Comparison of ENCODE assay signal across 16 cellular contexts in genomic region chr17:1008008-1008761, GRCh38. TPM values are rescaled to one million over a fixed set of nuclear protein-coding genes. Genes with fewer than 3 reads are reported as not detected.
DNase-seq lines count a peak whose midpoint lies in the region; ATAC-seq and TF ChIP-seq lines count a peak whose summit lies in the region.
"Had no signal": no experiment of that assay in that cellular context is flagged by ENCODE, and none has a peak within 500 bp of the region (broad histone marks: within the 10 kb centered on the region; RNA-seq: fewer than 3 reads in every experiment).

No MANE protein-coding gene starts in this region.

- no peaks in the 10 kb centered on the region for H3K36me3 Mint-ChIP-seq in activated naive CD8-positive, alpha-beta T cell treated with anti-CD3 and anti-CD28 coated beads for 36 hours

- H3K4me3 Mint-ChIP-seq in activated naive CD8-positive, alpha-beta T cell treated with anti-CD3 and anti-CD28 coated beads for 36 hours = no peak overlapping the region
- H3K4me3 Mint-ChIP-seq: brain, mesothelial cell of epicardium had no signal

- no peaks in the 10 kb centered on the region for H3K27me3 ChIP-seq in esophagus (ENCODE audit: control insufficient read depth in 1 of 2, insufficient read depth in 2 of 2, low read length in 2 of 2)
- H3K27me3 ChIP-seq in stomach = no peaks in the 10 kb centered on the region

- DNase-seq in medulla oblongata (ENCODE audit: extremely low spot score) = peak; percentile 46
- DNase-seq in stomach = no peak
- DNase-seq in activated naive CD8-positive, alpha-beta T cell treated with anti-CD3 and anti-CD28 coated beads for 36 hours = no peak
- no peak for DNase-seq in GM19238 (ENCODE audit: insufficient read length, low spot score)
- no peak for DNase-seq in HuH-7 (ENCODE audit: low spot score)
- DNase-seq: activated gamma-delta T cell treated with Interleukin-2 at 50 U/mL for 16 hours; effector CD8-positive, alpha-beta T cell; KG1; NCI-H1436 treated with DMSO at 0.1 percent for 48 hours; NCI-H446 treated with DMSO at 0.1 percent for 48 hours had no signal

- no peak overlapping the region for H3K27ac Mint-ChIP-seq in activated naive CD8-positive, alpha-beta T cell treated with anti-CD3 and anti-CD28 coated beads for 36 hours
- H3K27ac Mint-ChIP-seq: mesothelial cell of epicardium had no signal

- H3K27me3 Mint-ChIP-seq in activated naive CD8-positive, alpha-beta T cell treated with anti-CD3 and anti-CD28 coated beads for 36 hours = no peaks in the 10 kb centered on the region

- H3K4me1 Mint-ChIP-seq in activated naive CD8-positive, alpha-beta T cell treated with anti-CD3 and anti-CD28 coated beads for 36 hours = peaks cover 12% of the 10 kb centered on the region

- ATAC-seq in GM21367 (IDR thresholded peaks at IDR 0.05; ENCODE audit: unreplicated experiment) = no peak

- TF ChIP-seq CTCF in C4-2B (conservative IDR thresholded peaks at IDR 0.05) (no peak), stomach (IDR thresholded peaks at IDR 0.05) (no peak)

- H3K4me1 ChIP-seq in esophagus (ENCODE audit: control insufficient read depth in 2 of 2, insufficient read depth in 2 of 2, low read length in 1 of 2) = peaks cover 4 to 28% of the 10 kb centered on the region in 2 donors
- H3K4me1 ChIP-seq in stomach = peaks cover 34 to 65% (median 53%) of the 10 kb centered on the region in 4 donors
- H3K4me1 ChIP-seq: parathyroid adenoma had no signal

- TF ChIP-seq POLR2A in stomach (IDR thresholded peaks at IDR 0.05) = no peak

- TF ChIP-seq EP300 in stomach (IDR thresholded peaks at IDR 0.05) = no peak

- H3K4me3 ChIP-seq in esophagus (ENCODE audit: low read depth in 1 of 2, low read length in 2 of 2) (no peak overlapping the region), stomach (no peak overlapping the region)

- H3K36me3 ChIP-seq in esophagus (ENCODE audit: control insufficient read depth in 2 of 2, insufficient read depth in 2 of 2, low read length in 1 of 2) = peaks cover 23 to 69% of the 10 kb centered on the region in 2 donors
- peaks cover 47 to 97% (median 93%) of the 10 kb centered on the region in 4 donors for H3K36me3 ChIP-seq in stomach

- 0 out of 2 replicates have a peak overlapping the region, but pooled peaks have one; percentile 88 for H3K27ac ChIP-seq in C4-2B
- peak overlapping the region; percentile 52 to 68 for H3K27ac ChIP-seq in esophagus (ENCODE audit: low read depth in 2 of 2, low read length in 1 of 2)
- H3K27ac ChIP-seq in stomach = peak overlapping the region; percentile 25 to 79 (median 68)
- H3K27ac ChIP-seq: parathyroid adenoma had no signal

- no peaks in the 10 kb centered on the region for H3K9me3 Mint-ChIP-seq in activated naive CD8-positive, alpha-beta T cell treated with anti-CD3 and anti-CD28 coated beads for 36 hours
- H3K9me3 Mint-ChIP-seq: brain, mesothelial cell of epicardium had no signal

- no peaks in the 10 kb centered on the region for H3K9me3 ChIP-seq in esophagus (ENCODE audit: control insufficient read depth in 2 of 2, insufficient read depth in 1 of 2, low read depth in 1 of 2, low read length in 1 of 2)
- H3K9me3 ChIP-seq in stomach = no peaks in the 10 kb centered on the region

- WGBS in esophagus, 2 donors = 76 to 80% methylated on average over 21 of the region's 21 CpGs
- 82 to 91% (median 86%) methylated on average over 20 to 21 of the region's 21 CpGs for WGBS in stomach, 5 donors

- intact Hi-C loops in stomach (cut with DNase I; ENCODE audit: low total_unique reads) = loop anchor here (10.0 kb wide), 1 partner anchor 47 kb away; no protein-coding TSS in a partner anchor

RNA-seq across cellular contexts. Expression of gene TIMM22, which starts 11.3 kb away (rescaled TPM):
- polyA plus RNA-seq in esophagus = 1 to 10 TPM; 5.0 to 9.3 TPM
- 10 to 100 TPM in 2 of 5 donors, 1 to 10 TPM in 2, under 1 TPM in 1; 0.29 to 22.6 (median 8.9) TPM for total RNA-seq in stomach
- 1 to 10 TPM; 7.3 to 9.5 (median 8.6) TPM for polyA plus RNA-seq in stomach
- 10 to 100 TPM; 15.4 to 16.9 TPM for total RNA-seq in activated naive CD8-positive, alpha-beta T cell treated with anti-CD3 and anti-CD28 coated beads for 36 hours

RNA-seq across cellular contexts. Expression of gene NXN, which starts 28.6 kb away (rescaled TPM):
- polyA plus RNA-seq in esophagus (10 to 100 TPM; 10.1 to 24.0 TPM), stomach (10 to 100 TPM; 17.9 to 33.8 (median 23.2) TPM)
- total RNA-seq in stomach = 10 to 100 TPM; 21.0 to 47.8 (median 26.9) TPM
- under 1 TPM; 0.48 to 0.49 TPM for total RNA-seq in activated naive CD8-positive, alpha-beta T cell treated with anti-CD3 and anti-CD28 coated beads for 36 hours

Comparison
In these comparisons a context has a peak if more than half of its experiments do, and no peak if none do; other contexts are left out.
1. RNA of gene NXN, which starts 28.6 kb away (total RNA-seq): 21.0 to 47.8 TPM in stomach; 0.48 to 0.49 TPM in activated naive CD8-positive, alpha-beta T cell treated with anti-CD3 and anti-CD28 coated beads for 36 hours; every median in the first group is over 10 times any median in the second.
2. Peak in every context shown above with its lines, with median percentiles within 50 percentile points of each other: H3K27ac ChIP-seq.